Comparison of ENCODE assay signal across 1 cellular context in the genomic region with DNA sequence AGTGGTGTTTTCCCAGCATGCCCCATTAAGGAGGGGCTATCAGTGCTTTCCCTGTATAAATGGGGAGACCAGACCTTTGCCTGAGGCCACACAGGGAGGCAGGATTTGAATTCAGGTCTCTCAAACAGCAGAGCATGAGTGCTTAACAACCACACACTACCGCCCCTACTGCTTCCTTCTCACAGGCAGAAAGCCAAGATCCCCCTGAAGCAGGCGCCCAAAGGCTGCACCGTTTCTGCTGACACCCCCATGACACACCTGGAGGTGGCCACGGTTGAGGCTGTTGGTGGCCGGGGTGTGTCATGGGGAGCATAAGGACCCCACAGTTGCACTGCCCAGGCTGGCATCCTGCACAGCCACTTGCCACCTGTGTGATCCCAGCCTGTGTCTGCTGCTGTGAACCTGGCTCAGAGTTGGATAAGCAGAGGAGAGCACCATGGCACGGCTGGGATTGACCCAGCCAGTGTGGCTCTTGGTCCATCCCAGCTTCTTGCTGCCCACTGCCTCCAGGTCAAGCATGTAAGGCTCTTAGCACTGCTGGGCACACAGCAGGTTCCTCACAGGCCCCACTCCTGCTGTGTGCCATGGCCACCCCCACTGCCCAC.
TF ChIP-seq lines count a peak whose summit lies in the region.

No MANE protein-coding gene starts in this region.

TF ChIP-seq in HepG2, 621 proteins besides CTCF, POLR2A, EP300 and RAD21 (continued from another document and continues in another):
- TF ChIP-seq TBX3 (IDR thresholded peaks at IDR 0.05; ENCODE audit: borderline replicate concordance) (no peak), MATR3 (CRISPR knock-in tag; IDR thresholded peaks at IDR 0.05) (no peak), ZNF572 (CRISPR knock-in tag; IDR thresholded peaks at IDR 0.05) (peak; percentile 100), NFKBIZ (CRISPR knock-in tag; IDR thresholded peaks at IDR 0.05) (no peak), TBL1XR1 (IDR thresholded peaks at IDR 0.05; ENCODE audit: borderline replicate concordance, low read length, partially characterized antibody) (peak; percentile 0), HOXA5 (CRISPR knock-in tag; IDR thresholded peaks at IDR 0.05) (no peak), ZNF768 (CRISPR knock-in tag; IDR thresholded peaks at IDR 0.05) (0 out of 2 replicates have a peak, but pooled peaks have one; percentile 10), ZNF331 (CRISPR knock-in tag; IDR thresholded peaks at IDR 0.05) (no peak), ZNF24 (IDR thresholded peaks at IDR 0.05) (no peak), SRY (CRISPR knock-in tag; IDR thresholded peaks at IDR 0.05) (0 out of 2 replicates have a peak, but pooled peaks have one; percentile 15), FOXK1 (CRISPR knock-in tag; IDR thresholded peaks at IDR 0.05; ENCODE audit: borderline replicate concordance, low read depth) (no peak), SAFB2 (CRISPR knock-in tag; IDR thresholded peaks at IDR 0.05; ENCODE audit: borderline replicate concordance, low read depth) (peak; percentile 85; the same call in 1 of the 2 replicates), RBAK (CRISPR knock-in tag; IDR thresholded peaks at IDR 0.05) (no peak), CHCHD3 (CRISPR knock-in tag; IDR thresholded peaks at IDR 0.05) (peak; percentile 14; the same call in 1 of the 2 replicates), ELF1 (CRISPR knock-in tag; IDR thresholded peaks at IDR 0.05) (no peak), ZBTB1 (CRISPR knock-in tag; IDR thresholded peaks at IDR 0.05; ENCODE audit: borderline replicate concordance) (no peak), ATF7-NPFF (CRISPR knock-in tag; IDR thresholded peaks at IDR 0.05; ENCODE audit: low read depth) (no peak), ZNF143 (CRISPR knock-in tag; IDR thresholded peaks at IDR 0.05) (peak; percentile 9; the same call in 1 of the 2 replicates), ZKSCAN8 (CRISPR knock-in tag; IDR thresholded peaks at IDR 0.05; ENCODE audit: borderline replicate concordance) (no peak), RBM39 (IDR thresholded peaks at IDR 0.05; ENCODE audit: low read depth, low read length, poor library complexity, severe bottlenecking) (no peak), ZNF251 (CRISPR knock-in tag; IDR thresholded peaks at IDR 0.05) (no peak; the same call in 1 of the 2 replicates), SCMH1 (CRISPR knock-in tag; IDR thresholded peaks at IDR 0.05; ENCODE audit: borderline replicate concordance) (no peak), BRD4 (CRISPR knock-in tag; IDR thresholded peaks at IDR 0.05) (peak; percentile 59; the same call in 1 of the 2 replicates), ZNF83 (CRISPR knock-in tag; IDR thresholded peaks at IDR 0.05; ENCODE audit: borderline replicate concordance) (0 out of 2 replicates have a peak, but pooled peaks have one; percentile 38), ZNF713 (CRISPR knock-in tag; IDR thresholded peaks at IDR 0.05) (no peak), CHD4 (IDR thresholded peaks at IDR 0.05; ENCODE audit: borderline replicate concordance, low read length) (peak; percentile 27; the same call in 1 of the 2 replicates), FOXP1 (IDR thresholded peaks at IDR 0.05) (no peak), FOXP1 (CRISPR knock-in tag; IDR thresholded peaks at IDR 0.05) (no peak), ZNF350 (CRISPR knock-in tag; IDR thresholded peaks at IDR 0.05; ENCODE audit: borderline replicate concordance, low read depth) (peak; percentile 43; the same call in 1 of the 2 replicates), SRF (IDR thresholded peaks at IDR 0.05; ENCODE audit: low read depth, low read length) (no peak), EEA1 (CRISPR knock-in tag; IDR thresholded peaks at IDR 0.05; ENCODE audit: borderline replicate concordance) (0 out of 2 replicates have a peak, but pooled peaks have one; percentile 18), KDM1A (CRISPR knock-in tag; IDR thresholded peaks at IDR 0.05) (0 out of 2 replicates have a peak, but pooled peaks have one; percentile 9), NFYB (CRISPR knock-in tag; IDR thresholded peaks at IDR 0.05) (no peak), ZC3H4 (CRISPR knock-in tag; IDR thresholded peaks at IDR 0.05; ENCODE audit: borderline replicate concordance) (no peak), KMT2A (CRISPR knock-in tag; IDR thresholded peaks at IDR 0.05) (0 out of 2 replicates have a peak, but pooled peaks have one; percentile 15), ATAD3A (CRISPR knock-in tag; IDR thresholded peaks at IDR 0.05) (no peak)
- TF ChIP-seq, protein P1, sequence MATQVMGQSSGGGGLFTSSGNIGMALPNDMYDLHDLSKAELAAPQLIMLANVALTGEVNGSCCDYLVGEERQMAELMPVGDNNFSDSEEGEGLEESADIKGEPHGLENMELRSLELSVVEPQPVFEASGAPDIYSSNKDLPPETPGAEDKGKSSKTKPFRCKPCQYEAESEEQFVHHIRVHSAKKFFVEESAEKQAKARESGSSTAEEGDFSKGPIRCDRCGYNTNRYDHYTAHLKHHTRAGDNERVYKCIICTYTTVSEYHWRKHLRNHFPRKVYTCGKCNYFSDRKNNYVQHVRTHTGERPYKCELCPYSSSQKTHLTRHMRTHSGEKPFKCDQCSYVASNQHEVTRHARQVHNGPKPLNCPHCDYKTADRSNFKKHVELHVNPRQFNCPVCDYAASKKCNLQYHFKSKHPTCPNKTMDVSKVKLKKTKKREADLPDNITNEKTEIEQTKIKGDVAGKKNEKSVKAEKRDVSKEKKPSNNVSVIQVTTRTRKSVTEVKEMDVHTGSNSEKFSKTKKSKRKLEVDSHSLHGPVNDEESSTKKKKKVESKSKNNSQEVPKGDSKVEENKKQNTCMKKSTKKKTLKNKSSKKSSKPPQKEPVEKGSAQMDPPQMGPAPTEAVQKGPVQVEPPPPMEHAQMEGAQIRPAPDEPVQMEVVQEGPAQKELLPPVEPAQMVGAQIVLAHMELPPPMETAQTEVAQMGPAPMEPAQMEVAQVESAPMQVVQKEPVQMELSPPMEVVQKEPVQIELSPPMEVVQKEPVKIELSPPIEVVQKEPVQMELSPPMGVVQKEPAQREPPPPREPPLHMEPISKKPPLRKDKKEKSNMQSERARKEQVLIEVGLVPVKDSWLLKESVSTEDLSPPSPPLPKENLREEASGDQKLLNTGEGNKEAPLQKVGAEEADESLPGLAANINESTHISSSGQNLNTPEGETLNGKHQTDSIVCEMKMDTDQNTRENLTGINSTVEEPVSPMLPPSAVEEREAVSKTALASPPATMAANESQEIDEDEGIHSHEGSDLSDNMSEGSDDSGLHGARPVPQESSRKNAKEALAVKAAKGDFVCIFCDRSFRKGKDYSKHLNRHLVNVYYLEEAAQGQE (IDR thresholded peaks at IDR 0.05; ENCODE audit: borderline replicate concordance in 1 of 2, low read depth in 1 of 2, low read length in 2 of 2), result no peak
- TF ChIP-seq, protein P2, sequence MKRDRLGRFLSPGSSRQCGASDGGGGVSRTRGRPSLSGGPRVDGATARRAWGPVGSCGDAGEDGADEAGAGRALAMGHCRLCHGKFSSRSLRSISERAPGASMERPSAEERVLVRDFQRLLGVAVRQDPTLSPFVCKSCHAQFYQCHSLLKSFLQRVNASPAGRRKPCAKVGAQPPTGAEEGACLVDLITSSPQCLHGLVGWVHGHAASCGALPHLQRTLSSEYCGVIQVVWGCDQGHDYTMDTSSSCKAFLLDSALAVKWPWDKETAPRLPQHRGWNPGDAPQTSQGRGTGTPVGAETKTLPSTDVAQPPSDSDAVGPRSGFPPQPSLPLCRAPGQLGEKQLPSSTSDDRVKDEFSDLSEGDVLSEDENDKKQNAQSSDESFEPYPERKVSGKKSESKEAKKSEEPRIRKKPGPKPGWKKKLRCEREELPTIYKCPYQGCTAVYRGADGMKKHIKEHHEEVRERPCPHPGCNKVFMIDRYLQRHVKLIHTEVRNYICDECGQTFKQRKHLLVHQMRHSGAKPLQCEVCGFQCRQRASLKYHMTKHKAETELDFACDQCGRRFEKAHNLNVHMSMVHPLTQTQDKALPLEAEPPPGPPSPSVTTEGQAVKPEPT (CRISPR knock-in tag; IDR thresholded peaks at IDR 0.05; ENCODE audit: low read depth), result 0 out of 2 replicates have a peak, but pooled peaks have one; percentile 66
- TF ChIP-seq, protein P3, sequence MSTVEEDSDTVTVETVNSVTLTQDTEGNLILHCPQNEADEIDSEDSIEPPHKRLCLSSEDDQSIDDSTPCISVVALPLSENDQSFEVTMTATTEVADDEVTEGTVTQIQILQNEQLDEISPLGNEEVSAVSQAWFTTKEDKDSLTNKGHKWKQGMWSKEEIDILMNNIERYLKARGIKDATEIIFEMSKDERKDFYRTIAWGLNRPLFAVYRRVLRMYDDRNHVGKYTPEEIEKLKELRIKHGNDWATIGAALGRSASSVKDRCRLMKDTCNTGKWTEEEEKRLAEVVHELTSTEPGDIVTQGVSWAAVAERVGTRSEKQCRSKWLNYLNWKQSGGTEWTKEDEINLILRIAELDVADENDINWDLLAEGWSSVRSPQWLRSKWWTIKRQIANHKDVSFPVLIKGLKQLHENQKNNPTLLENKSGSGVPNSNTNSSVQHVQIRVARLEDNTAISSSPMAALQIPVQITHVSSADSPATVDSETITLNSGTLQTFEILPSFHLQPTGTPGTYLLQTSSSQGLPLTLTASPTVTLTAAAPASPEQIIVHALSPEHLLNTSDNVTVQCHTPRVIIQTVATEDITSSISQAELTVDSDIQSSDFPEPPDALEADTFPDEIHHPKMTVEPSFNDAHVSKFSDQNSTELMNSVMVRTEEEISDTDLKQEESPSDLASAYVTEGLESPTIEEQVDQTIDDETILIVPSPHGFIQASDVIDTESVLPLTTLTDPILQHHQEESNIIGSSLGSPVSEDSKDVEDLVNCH (CRISPR knock-in tag; IDR thresholded peaks at IDR 0.05), result no peak
- TF ChIP-seq, protein P4, sequence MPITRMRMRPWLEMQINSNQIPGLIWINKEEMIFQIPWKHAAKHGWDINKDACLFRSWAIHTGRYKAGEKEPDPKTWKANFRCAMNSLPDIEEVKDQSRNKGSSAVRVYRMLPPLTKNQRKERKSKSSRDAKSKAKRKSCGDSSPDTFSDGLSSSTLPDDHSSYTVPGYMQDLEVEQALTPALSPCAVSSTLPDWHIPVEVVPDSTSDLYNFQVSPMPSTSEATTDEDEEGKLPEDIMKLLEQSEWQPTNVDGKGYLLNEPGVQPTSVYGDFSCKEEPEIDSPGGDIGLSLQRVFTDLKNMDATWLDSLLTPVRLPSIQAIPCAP (CRISPR knock-in tag; IDR thresholded peaks at IDR 0.05; ENCODE audit: low read depth), result no peak
- TF ChIP-seq, protein P5, sequence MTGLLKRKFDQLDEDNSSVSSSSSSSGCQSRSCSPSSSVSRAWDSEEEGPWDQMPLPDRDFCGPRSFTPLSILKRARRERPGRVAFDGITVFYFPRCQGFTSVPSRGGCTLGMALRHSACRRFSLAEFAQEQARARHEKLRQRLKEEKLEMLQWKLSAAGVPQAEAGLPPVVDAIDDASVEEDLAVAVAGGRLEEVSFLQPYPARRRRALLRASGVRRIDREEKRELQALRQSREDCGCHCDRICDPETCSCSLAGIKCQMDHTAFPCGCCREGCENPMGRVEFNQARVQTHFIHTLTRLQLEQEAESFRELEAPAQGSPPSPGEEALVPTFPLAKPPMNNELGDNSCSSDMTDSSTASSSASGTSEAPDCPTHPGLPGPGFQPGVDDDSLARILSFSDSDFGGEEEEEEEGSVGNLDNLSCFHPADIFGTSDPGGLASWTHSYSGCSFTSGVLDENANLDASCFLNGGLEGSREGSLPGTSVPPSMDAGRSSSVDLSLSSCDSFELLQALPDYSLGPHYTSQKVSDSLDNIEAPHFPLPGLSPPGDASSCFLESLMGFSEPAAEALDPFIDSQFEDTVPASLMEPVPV (CRISPR knock-in tag; IDR thresholded peaks at IDR 0.05), result no peak
- TF ChIP-seq, protein P6, sequence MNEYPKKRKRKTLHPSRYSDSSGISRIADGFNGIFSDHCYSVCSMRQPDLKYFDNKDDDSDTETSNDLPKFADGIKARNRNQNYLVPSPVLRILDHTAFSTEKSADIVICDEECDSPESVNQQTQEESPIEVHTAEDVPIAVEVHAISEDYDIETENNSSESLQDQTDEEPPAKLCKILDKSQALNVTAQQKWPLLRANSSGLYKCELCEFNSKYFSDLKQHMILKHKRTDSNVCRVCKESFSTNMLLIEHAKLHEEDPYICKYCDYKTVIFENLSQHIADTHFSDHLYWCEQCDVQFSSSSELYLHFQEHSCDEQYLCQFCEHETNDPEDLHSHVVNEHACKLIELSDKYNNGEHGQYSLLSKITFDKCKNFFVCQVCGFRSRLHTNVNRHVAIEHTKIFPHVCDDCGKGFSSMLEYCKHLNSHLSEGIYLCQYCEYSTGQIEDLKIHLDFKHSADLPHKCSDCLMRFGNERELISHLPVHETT (CRISPR knock-in tag; conservative IDR thresholded peaks at IDR 0.05), result no peak
- TF ChIP-seq, protein P7, sequence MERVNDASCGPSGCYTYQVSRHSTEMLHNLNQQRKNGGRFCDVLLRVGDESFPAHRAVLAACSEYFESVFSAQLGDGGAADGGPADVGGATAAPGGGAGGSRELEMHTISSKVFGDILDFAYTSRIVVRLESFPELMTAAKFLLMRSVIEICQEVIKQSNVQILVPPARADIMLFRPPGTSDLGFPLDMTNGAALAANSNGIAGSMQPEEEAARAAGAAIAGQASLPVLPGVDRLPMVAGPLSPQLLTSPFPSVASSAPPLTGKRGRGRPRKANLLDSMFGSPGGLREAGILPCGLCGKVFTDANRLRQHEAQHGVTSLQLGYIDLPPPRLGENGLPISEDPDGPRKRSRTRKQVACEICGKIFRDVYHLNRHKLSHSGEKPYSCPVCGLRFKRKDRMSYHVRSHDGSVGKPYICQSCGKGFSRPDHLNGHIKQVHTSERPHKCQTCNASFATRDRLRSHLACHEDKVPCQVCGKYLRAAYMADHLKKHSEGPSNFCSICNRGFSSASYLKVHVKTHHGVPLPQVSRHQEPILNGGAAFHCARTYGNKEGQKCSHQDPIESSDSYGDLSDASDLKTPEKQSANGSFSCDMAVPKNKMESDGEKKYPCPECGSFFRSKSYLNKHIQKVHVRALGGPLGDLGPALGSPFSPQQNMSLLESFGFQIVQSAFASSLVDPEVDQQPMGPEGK (CRISPR knock-in tag; IDR thresholded peaks at IDR 0.05), result no peak
- TF ChIP-seq, protein P8, sequence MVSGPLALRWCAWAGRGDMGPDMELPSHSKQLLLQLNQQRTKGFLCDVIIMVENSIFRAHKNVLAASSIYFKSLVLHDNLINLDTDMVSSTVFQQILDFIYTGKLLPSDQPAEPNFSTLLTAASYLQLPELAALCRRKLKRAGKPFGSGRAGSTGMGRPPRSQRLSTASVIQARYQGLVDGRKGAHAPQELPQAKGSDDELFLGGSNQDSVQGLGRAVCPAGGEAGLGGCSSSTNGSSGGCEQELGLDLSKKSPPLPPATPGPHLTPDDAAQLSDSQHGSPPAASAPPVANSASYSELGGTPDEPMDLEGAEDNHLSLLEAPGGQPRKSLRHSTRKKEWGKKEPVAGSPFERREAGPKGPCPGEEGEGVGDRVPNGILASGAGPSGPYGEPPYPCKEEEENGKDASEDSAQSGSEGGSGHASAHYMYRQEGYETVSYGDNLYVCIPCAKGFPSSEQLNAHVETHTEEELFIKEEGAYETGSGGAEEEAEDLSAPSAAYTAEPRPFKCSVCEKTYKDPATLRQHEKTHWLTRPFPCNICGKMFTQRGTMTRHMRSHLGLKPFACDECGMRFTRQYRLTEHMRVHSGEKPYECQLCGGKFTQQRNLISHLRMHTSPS (CRISPR knock-in tag; IDR thresholded peaks at IDR 0.05; ENCODE audit: low read depth), result no peak
- TF ChIP-seq, protein P9, sequence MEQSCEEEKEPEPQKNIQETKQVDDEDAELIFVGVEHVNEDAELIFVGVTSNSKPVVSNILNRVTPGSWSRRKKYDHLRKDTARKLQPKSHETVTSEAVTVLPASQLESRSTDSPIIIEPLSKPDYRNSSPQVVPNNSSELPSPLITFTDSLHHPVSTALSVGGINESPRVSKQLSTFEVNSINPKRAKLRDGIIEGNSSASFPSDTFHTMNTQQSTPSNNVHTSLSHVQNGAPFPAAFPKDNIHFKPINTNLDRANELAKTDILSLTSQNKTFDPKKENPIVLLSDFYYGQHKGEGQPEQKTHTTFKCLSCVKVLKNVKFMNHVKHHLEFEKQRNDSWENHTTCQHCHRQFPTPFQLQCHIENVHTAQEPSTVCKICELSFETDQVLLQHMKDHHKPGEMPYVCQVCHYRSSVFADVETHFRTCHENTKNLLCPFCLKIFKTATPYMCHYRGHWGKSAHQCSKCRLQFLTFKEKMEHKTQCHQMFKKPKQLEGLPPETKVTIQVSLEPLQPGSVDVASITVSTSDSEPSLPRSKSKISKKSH (CRISPR knock-in tag; IDR thresholded peaks at IDR 0.05; ENCODE audit: borderline replicate concordance), result peak; percentile 12; the same call in 1 of the 2 replicates
